1 cellular context compared by ENCODE assay signal in the genomic region with DNA sequence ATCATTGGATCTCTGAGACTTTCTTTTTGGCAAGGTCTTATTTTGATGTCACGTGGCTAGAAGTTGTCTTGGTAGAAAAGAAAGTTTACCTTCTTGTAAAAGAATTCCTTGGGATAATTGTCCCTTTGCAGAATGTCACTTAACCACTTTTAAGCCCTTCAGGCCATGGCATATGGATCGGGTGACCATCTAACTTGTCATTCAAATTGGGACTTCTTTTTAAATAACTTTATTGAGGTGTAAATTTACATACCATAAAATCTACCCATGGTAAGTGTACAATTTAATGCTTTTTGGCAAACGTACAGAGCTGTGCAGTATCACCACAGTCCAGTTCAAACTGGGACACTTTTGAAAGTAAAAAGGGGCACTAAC.
A peak's percentile ranks its signal among the peaks of the same experiment; 100 is the strongest.
TF ChIP-seq lines count a peak whose summit lies in the region.

No MANE protein-coding gene starts in this region.

TF ChIP-seq in GM12878, 131 proteins besides CTCF, POLR2A, EP300 and RAD21:
- TF ChIP-seq ATF7 (IDR thresholded peaks at IDR 0.05; ENCODE audit: low read depth) (no peak), DPF2 (IDR thresholded peaks at IDR 0.05) (no peak), IKZF1 (conservative IDR thresholded peaks at IDR 0.05) (no peak), SMC3 (IDR thresholded peaks at IDR 0.05; ENCODE audit: borderline replicate concordance, low read length) (no peak), EGR1 (IDR thresholded peaks at IDR 0.05; ENCODE audit: borderline replicate concordance in 1 of 2, low read depth in 2 of 2, low read length in 2 of 2) (no peak), TCF7 (IDR thresholded peaks at IDR 0.05; ENCODE audit: borderline replicate concordance) (no peak)
- TF ChIP-seq, protein P1, sequence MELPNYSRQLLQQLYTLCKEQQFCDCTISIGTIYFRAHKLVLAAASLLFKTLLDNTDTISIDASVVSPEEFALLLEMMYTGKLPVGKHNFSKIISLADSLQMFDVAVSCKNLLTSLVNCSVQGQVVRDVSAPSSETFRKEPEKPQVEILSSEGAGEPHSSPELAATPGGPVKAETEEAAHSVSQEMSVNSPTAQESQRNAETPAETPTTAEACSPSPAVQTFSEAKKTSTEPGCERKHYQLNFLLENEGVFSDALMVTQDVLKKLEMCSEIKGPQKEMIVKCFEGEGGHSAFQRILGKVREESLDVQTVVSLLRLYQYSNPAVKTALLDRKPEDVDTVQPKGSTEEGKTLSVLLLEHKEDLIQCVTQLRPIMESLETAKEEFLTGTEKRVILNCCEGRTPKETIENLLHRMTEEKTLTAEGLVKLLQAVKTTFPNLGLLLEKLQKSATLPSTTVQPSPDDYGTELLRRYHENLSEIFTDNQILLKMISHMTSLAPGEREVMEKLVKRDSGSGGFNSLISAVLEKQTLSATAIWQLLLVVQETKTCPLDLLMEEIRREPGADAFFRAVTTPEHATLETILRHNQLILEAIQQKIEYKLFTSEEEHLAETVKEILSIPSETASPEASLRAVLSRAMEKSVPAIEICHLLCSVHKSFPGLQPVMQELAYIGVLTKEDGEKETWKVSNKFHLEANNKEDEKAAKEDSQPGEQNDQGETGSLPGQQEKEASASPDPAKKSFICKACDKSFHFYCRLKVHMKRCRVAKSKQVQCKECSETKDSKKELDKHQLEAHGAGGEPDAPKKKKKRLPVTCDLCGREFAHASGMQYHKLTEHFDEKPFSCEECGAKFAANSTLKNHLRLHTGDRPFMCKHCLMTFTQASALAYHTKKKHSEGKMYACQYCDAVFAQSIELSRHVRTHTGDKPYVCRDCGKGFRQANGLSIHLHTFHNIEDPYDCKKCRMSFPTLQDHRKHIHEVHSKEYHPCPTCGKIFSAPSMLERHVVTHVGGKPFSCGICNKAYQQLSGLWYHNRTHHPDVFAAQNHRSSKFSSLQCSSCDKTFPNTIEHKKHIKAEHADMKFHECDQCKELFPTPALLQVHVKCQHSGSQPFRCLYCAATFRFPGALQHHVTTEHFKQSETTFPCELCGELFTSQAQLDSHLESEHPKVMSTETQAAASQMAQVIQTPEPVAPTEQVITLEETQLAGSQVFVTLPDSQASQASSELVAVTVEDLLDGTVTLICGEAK (IDR thresholded peaks at IDR 0.05; ENCODE audit: borderline replicate concordance), result peak; percentile 73
